ENCODE assay signal across 8 cellular contexts in genomic region chr1:11478571-11479374, GRCh38. TPM values are rescaled to one million over a fixed set of nuclear protein-coding genes. Genes with fewer than 3 reads are reported as not detected.
DNase-seq lines count a peak whose midpoint lies in the region; ATAC-seq and TF ChIP-seq lines count a peak whose summit lies in the region.

A gene with protein sequence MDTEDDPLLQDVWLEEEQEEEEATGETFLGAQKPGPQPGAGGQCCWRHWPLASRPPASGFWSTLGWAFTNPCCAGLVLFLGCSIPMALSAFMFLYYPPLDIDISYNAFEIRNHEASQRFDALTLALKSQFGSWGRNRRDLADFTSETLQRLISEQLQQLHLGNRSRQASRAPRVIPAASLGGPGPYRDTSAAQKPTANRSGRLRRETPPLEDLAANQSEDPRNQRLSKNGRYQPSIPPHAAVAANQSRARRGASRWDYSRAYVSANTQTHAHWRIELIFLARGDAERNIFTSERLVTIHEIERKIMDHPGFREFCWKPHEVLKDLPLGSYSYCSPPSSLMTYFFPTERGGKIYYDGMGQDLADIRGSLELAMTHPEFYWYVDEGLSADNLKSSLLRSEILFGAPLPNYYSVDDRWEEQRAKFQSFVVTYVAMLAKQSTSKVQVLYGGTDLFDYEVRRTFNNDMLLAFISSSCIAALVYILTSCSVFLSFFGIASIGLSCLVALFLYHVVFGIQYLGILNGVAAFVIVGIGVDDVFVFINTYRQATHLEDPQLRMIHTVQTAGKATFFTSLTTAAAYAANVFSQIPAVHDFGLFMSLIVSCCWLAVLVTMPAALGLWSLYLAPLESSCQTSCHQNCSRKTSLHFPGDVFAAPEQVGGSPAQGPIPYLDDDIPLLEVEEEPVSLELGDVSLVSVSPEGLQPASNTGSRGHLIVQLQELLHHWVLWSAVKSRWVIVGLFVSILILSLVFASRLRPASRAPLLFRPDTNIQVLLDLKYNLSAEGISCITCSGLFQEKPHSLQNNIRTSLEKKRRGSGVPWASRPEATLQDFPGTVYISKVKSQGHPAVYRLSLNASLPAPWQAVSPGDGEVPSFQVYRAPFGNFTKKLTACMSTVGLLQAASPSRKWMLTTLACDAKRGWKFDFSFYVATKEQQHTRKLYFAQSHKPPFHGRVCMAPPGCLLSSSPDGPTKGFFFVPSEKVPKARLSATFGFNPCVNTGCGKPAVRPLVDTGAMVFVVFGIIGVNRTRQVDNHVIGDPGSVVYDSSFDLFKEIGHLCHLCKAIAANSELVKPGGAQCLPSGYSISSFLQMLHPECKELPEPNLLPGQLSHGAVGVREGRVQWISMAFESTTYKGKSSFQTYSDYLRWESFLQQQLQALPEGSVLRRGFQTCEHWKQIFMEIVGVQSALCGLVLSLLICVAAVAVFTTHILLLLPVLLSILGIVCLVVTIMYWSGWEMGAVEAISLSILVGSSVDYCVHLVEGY (N-terminal part only) (plus strand): TSS chr1:11479155. CDS start chr1:11500993, 21,838 bp downstream.

- intact Hi-C loops in lower lobe of right lung (cut with DNase I) = no loop called here

- DNase-seq in A172 (ENCODE audit: low spot score) (peak; percentile 39), NCI-H446 treated with DMSO at 0.1 percent for 48 hours (lab: John Stamatoyannopoulos, UW) (peak; percentile 91), dermis microvascular lymphatic vessel endothelial cell (ENCODE audit: low read depth in 2 of 2) (peak; percentile 20 to 72), lower lobe of right lung (peak; percentile 59)
- DNase-seq in activated CD4-positive, alpha-beta T cell treated with anti-CD3 and anti-CD28 coated beads, Interleukin-2, amount 50 U/mL, for 1 hour = peak; percentile 64
- peak; percentile 51 for DNase-seq in stimulated activated CD8-positive, alpha-beta memory T cell treated with anti-CD3 and anti-CD28 coated beads, Interleukin-12 subunit alpha, Interleukin-12 subunit beta, amount 100 ng/mL, for 24 hours (ENCODE audit: extremely low read depth)

- H3K9me3 ChIP-seq in lower lobe of right lung = no peaks in the 10 kb centered on the region

- no peak within 1 kb of the TSS for H3K27ac ChIP-seq in lower lobe of right lung

- no peaks in the 10 kb centered on the region for H3K36me3 ChIP-seq in lower lobe of right lung

- TF ChIP-seq POLR2A in GM18505 (IDR thresholded peaks at IDR 0.05; ENCODE audit: borderline replicate concordance, extremely low read depth, insufficient read depth, insufficient read length) = peak; percentile 23

- ATAC-seq in GM18505 (IDR thresholded peaks at IDR 0.05; ENCODE audit: unreplicated experiment) = peak; percentile 69
- ATAC-seq in HG03139 (IDR thresholded peaks at IDR 0.05; ENCODE audit: unreplicated experiment) = peak; percentile 64
- ATAC-seq in lower lobe of right lung = peak; percentile 73 to 79

- peaks cover 18% of the 10 kb centered on the region for H3K4me1 ChIP-seq in lower lobe of right lung

- peak within 1 kb of the TSS; percentile 61 for H3K4me3 ChIP-seq in lower lobe of right lung

- peaks cover 83% of the 10 kb centered on the region for H3K27me3 ChIP-seq in lower lobe of right lung (ENCODE audit: low read depth)

- peak; percentile 58 for TF ChIP-seq CTCF in lower lobe of right lung (IDR thresholded peaks at IDR 0.05)

RNA-seq across cellular contexts. Expression of the gene that starts here (rescaled TPM):
- 0.14 TPM in 2 replicates for total RNA-seq in A172 (2014; rRNA removed; shearing (Covaris generic))
- total RNA-seq in dermis microvascular lymphatic vessel endothelial cell (under 0.01 and 0.25 TPM in 2 replicates), lower lobe of right lung (0.12 TPM)

Comparison
In these comparisons a context has a peak if more than half of its experiments do, and no peak if none do; other contexts are left out.
1. Peak in DNase-seq in A172; RNA of the gene not detected or under 1 TPM.
2. Peak in DNase-seq in dermis microvascular lymphatic vessel endothelial cell; RNA of the gene not detected or under 1 TPM.
3. Peak in DNase-seq, ATAC-seq and H3K4me3 ChIP-seq in lower lobe of right lung; RNA of the gene not detected or under 1 TPM.
4. DNase-seq: peak in every context shown above with its lines; median percentile 91 in NCI-H446 treated with DMSO at 0.1 percent for 48 hours; 64 in activated CD4-positive, alpha-beta T cell treated with anti-CD3 and anti-CD28 coated beads, Interleukin-2, amount 50 U/mL, for 1 hour; 59 in lower lobe of right lung; 51 in stimulated activated CD8-positive, alpha-beta memory T cell treated with anti-CD3 and anti-CD28 coated beads, Interleukin-12 subunit alpha, Interleukin-12 subunit beta, amount 100 ng/mL, for 24 hours; 46 in dermis microvascular lymphatic vessel endothelial cell; 39 in A172.